21 cellular contexts compared by ENCODE assay signal in the genomic region with DNA sequence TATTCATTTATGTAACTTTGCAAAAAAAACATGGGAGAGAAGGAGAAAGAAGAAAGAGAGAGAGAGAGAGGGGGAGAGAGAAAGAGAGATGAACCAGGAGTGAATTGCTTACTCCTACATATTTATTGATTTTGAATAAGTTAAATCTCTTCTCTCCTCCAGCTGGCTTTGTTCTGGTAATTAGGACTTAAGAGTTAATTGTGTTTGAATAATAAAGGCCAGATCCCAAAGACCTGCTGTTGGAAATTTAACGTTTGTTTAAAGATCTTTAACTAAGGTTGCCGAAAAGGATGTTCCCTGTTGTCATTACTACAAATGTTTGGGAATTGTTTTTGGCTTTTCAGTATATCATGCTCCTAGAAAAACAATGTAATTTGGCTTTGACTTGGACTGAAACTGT.
"Had no signal": no experiment of that assay in that cellular context is flagged by ENCODE, and none has a peak within 500 bp of the region (broad histone marks: within the 10 kb centered on the region; RNA-seq: fewer than 3 reads in every experiment).

No MANE protein-coding gene starts in this region.

- ATAC-seq: foreskin keratinocyte; left lobe of liver; naive thymus-derived CD4-positive, alpha-beta T cell; right cardiac atrium had no signal

- H3K27ac ChIP-seq: coronary artery, foreskin keratinocyte, hepatocyte, neutrophil, stomach, thoracic aorta, transverse colon had no signal

- H3K27ac Mint-ChIP-seq: endodermal cell; naive thymus-derived CD4-positive, alpha-beta T cell; nephron progenitor cell had no signal

- H3K27me3 Mint-ChIP-seq: naive thymus-derived CD4-positive, alpha-beta T cell had no signal

- H3K36me3 Mint-ChIP-seq: naive thymus-derived CD4-positive, alpha-beta T cell had no signal

- H3K9me3 Mint-ChIP-seq: endodermal cell, nephron progenitor cell had no signal

- H3K4me1 Mint-ChIP-seq: naive thymus-derived CD4-positive, alpha-beta T cell; nephron progenitor cell had no signal

- H3K4me3 Mint-ChIP-seq: endodermal cell; naive thymus-derived CD4-positive, alpha-beta T cell; nephron progenitor cell had no signal

- H3K36me3 ChIP-seq: neutrophil, stomach, thoracic aorta, transverse colon had no signal

- H3K4me1 ChIP-seq: foreskin keratinocyte, stomach, transverse colon had no signal

- DNase-seq: effector CD4-positive, alpha-beta T cell; endodermal cell; erythroblast; foreskin keratinocyte; islet precursor cell; mammary epithelial cell; naive thymus-derived CD4-positive, alpha-beta T cell; nephron progenitor cell; posterior cingulate gyrus; right cardiac atrium; small intestine; stimulated activated CD4-positive, alpha-beta T cell treated with anti-CD3 and anti-CD28 coated beads, Interleukin-12 subunit alpha, Interleukin-12 subunit beta, amount 100 ng/mL, for 4 hours; stimulated activated naive CD4-positive, alpha-beta T cell; stomach; substantia nigra; transverse colon had no signal

- H3K27me3 ChIP-seq: foreskin keratinocyte, hepatocyte, neutrophil, stomach, transverse colon had no signal

- H3K4me3 ChIP-seq: coronary artery, hepatocyte, stomach, thoracic aorta, transverse colon had no signal

- H3K9me3 ChIP-seq: neutrophil, stomach, thoracic aorta, transverse colon had no signal
